In genomic region chr7:55532150-55532917, GRCh38 we compare ENCODE assay signal across 1 cellular context.
TF ChIP-seq lines count a peak whose summit lies in the region.

No MANE protein-coding gene starts in this region.

TF ChIP-seq in GM12878, 131 proteins besides CTCF, POLR2A, EP300 and RAD21 (continued from another document):
- no peak for TF ChIP-seq E2F8 (IDR thresholded peaks at IDR 0.05; ENCODE audit: low read depth, partially characterized antibody)
- TF ChIP-seq PRDM15 (CRISPR knock-in tag; IDR thresholded peaks at IDR 0.05): no peak
- 0 out of 2 replicates have a peak, but pooled peaks have one; percentile 19 for TF ChIP-seq TAF1 (IDR thresholded peaks at IDR 0.05; ENCODE audit: borderline replicate concordance, low read depth, low read length)
- no peak for TF ChIP-seq CHD1 (IDR thresholded peaks at IDR 0.05; ENCODE audit: low read depth, low read length)
- peak; percentile 10; the same call in 1 of the 2 replicates for TF ChIP-seq IKZF1 (conservative IDR thresholded peaks at IDR 0.05)
- 0 out of 4 replicates have a peak, but pooled peaks of 1 of the 2 experiments have one; percentile 26 for TF ChIP-seq ETV6 (conservative IDR thresholded peaks at IDR 0.05 in 1 of 2, IDR thresholded peaks at IDR 0.05 in 1 of 2; ENCODE audit: borderline replicate concordance in 1 of 2, low read depth in 1 of 2)
TF ChIP-seq in GM12878: peak in this region for 22.
